17 cellular contexts compared by ENCODE assay signal in genomic region chr6:82611751-82612150, GRCh38.
DNase-seq lines count a peak whose midpoint lies in the region; ATAC-seq and TF ChIP-seq lines count a peak whose summit lies in the region.
"Had no signal": no experiment of that assay in that cellular context is flagged by ENCODE, and none has a peak within 500 bp of the region (broad histone marks: within the 10 kb centered on the region; RNA-seq: fewer than 3 reads in every experiment).

No MANE protein-coding gene starts in this region.

- H3K4me3 ChIP-seq in mesendoderm (ENCODE audit: low read length) (no peak overlapping the region), neural progenitor cell (no peak overlapping the region)
- H3K4me3 ChIP-seq: A549 had no signal

- no peaks in the 10 kb centered on the region for H4K20me1 ChIP-seq in neural progenitor cell (ENCODE audit: low read depth)

- H3K4me1 Mint-ChIP-seq in neural progenitor cell = peaks cover 68% of the 10 kb centered on the region
- H3K4me1 Mint-ChIP-seq: CD4-positive, alpha-beta memory T cell had no signal

- H3K4me2 ChIP-seq in mesendoderm (ENCODE audit: low read length) = no peak overlapping the region
- no peak overlapping the region for H3K4me2 ChIP-seq in neural progenitor cell
- H3K4me2 ChIP-seq: A549 had no signal

- WGBS in mesendoderm (ENCODE audit: extremely low coverage, insufficient coverage, low lambda C conversion rate) = no CpG with 5 or more reads among the region's 1 CpG

- H3K4ac ChIP-seq in mesendoderm (ENCODE audit: low read depth, low read length) = no peak overlapping the region

- peak overlapping the region; percentile 98 for H3K27ac Mint-ChIP-seq in neural progenitor cell
- H3K27ac Mint-ChIP-seq: CD4-positive, alpha-beta memory T cell; HFFc6 had no signal

- no peak overlapping the region for H2AFZ ChIP-seq in neural progenitor cell (replicated peaks)

- H3K27me3 ChIP-seq in mesendoderm (ENCODE audit: insufficient read depth, low read length, poor library complexity) (no peaks in the 10 kb centered on the region), neural progenitor cell (no peaks in the 10 kb centered on the region)
- H3K27me3 ChIP-seq: BE2C had no signal

- H3K9me3 Mint-ChIP-seq in neural progenitor cell = peaks cover 3% of the 10 kb centered on the region
- H3K9me3 Mint-ChIP-seq: CD4-positive, alpha-beta memory T cell; HFFc6 had no signal

- H3F3A ChIP-seq in neural progenitor cell (ENCODE audit: low read depth) = peaks cover 32% of the 10 kb centered on the region

- no peak overlapping the region for H2BK5ac ChIP-seq in mesendoderm (ENCODE audit: low read length)

- peak overlapping the region; percentile 51 for H3K18ac ChIP-seq in mesendoderm (ENCODE audit: low read length)

- H2AK5ac ChIP-seq in mesendoderm (ENCODE audit: low read length) = no peak overlapping the region

- H3K4me3 Mint-ChIP-seq in neural progenitor cell = peak overlapping the region; percentile 54
- H3K4me3 Mint-ChIP-seq: CD4-positive, alpha-beta memory T cell; HFFc6 had no signal

- DNase-seq in NCI-H69 (lab: John Stamatoyannopoulos, UW) (peak; percentile 56), mesendoderm (no peak), neural progenitor cell (ENCODE audit: low spot score) (no peak)
- no peak for DNase-seq in effector CD4-positive, alpha-beta T cell
- DNase-seq: BE2C; CD4-positive, alpha-beta memory T cell; DMS79; EL; GDM1; HCEC 1CT; HFFc6; IMR-90 had no signal

- H3K27ac ChIP-seq in mesendoderm (ENCODE audit: low read depth, low read length) = no peak overlapping the region
- H3K27ac ChIP-seq in neural progenitor cell = no peak overlapping the region
- H3K27ac ChIP-seq: A549, C4-2B, HL-60 had no signal

- ATAC-seq in GM21447 (IDR thresholded peaks at IDR 0.05; ENCODE audit: unreplicated experiment) (no peak), HG03571 (IDR thresholded peaks at IDR 0.05; ENCODE audit: unreplicated experiment) (no peak)
- ATAC-seq: A549 had no signal

- H3K9ac ChIP-seq in mesendoderm (ENCODE audit: low read length) (no peak overlapping the region), neural progenitor cell (no peak overlapping the region)

- no peak overlapping the region for H4K8ac ChIP-seq in mesendoderm (ENCODE audit: low read depth, low read length)

- H3K4me1 ChIP-seq in mesendoderm (ENCODE audit: control insufficient read depth, low read depth, low read length) = peaks cover 2% of the 10 kb centered on the region
- H3K4me1 ChIP-seq in neural progenitor cell = peaks cover 41% of the 10 kb centered on the region
- H3K4me1 ChIP-seq: A549, BE2C had no signal

- no peak for TF ChIP-seq CTCF in neural progenitor cell (IDR thresholded peaks at IDR 0.05)

- H3K79me1 ChIP-seq in mesendoderm (ENCODE audit: low read length) = no peaks in the 10 kb centered on the region

- H2BK15ac ChIP-seq in mesendoderm (replicated peaks; ENCODE audit: low read depth) = no peak overlapping the region

- H3K36me3 ChIP-seq in mesendoderm (ENCODE audit: control insufficient read depth, insufficient read depth, low read length) (no peaks in the 10 kb centered on the region), neural progenitor cell (no peaks in the 10 kb centered on the region)
- H3K36me3 ChIP-seq: BE2C had no signal

- no peak overlapping the region for H2BK120ac ChIP-seq in mesendoderm (ENCODE audit: low read depth, low read length)

- H3K36me3 Mint-ChIP-seq in neural progenitor cell = peaks cover 10% of the 10 kb centered on the region
- H3K36me3 Mint-ChIP-seq: CD4-positive, alpha-beta memory T cell had no signal

- H3K23ac ChIP-seq in mesendoderm (ENCODE audit: low read length) = no peak overlapping the region

- peaks cover 3% of the 10 kb centered on the region for H3K27me3 Mint-ChIP-seq in neural progenitor cell (ENCODE audit: insufficient read depth, low read depth)

- H3K79me2 ChIP-seq in mesendoderm (ENCODE audit: control insufficient read depth, insufficient read depth, low read length) = no peaks in the 10 kb centered on the region
- no peaks in the 10 kb centered on the region for H3K79me2 ChIP-seq in neural progenitor cell (ENCODE audit: low read depth)

- no peaks in the 10 kb centered on the region for H3K9me3 ChIP-seq in neural progenitor cell (ENCODE audit: low read depth)
- H3K9me3 ChIP-seq: A549, BE2C had no signal

- H3K56ac ChIP-seq in mesendoderm (ENCODE audit: low read length) = no peak overlapping the region

- no peak overlapping the region for H4K5ac ChIP-seq in mesendoderm (ENCODE audit: low read length)
